In the genomic region with DNA sequence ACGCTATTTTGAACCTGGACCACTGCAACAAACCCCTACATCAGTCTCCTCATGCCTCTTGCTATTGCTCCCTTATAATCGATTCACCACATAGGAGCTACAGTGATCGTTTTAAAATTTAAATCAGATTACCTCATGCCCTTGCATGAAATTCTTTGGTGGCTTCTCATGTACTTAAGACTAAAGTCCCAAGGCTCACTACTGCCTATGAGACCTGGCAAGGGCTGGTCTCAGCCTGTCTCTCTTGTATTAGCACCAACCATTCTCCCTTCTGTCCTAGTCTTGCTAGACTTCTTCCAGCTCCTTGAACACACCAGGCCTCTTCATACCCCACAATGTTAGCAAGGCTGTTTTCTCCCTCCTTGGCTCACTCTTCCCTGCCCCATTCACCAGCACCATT, we compare ENCODE assay signal across 27 cellular contexts. TPM values are rescaled to one million over a fixed set of nuclear protein-coding genes. Genes with fewer than 3 reads are reported as not detected.
DNase-seq lines count a peak whose midpoint lies in the region; ATAC-seq and TF ChIP-seq lines count a peak whose summit lies in the region.
"Had no signal": no experiment of that assay in that cellular context is flagged by ENCODE, and none has a peak within 500 bp of the region (broad histone marks: within the 10 kb centered on the region; RNA-seq: fewer than 3 reads in every experiment).

No MANE protein-coding gene starts in this region.

- H3K27ac ChIP-seq in duodenal mucosa (ENCODE audit: low read depth, low read length) (peak overlapping the region; percentile 0), mucosa of rectum (ENCODE audit: low read depth in 2 of 2, low read length in 2 of 2) (peak overlapping the region; percentile 32 to 76)
- H3K27ac ChIP-seq: brain microvascular endothelial cell, SJSA1, upper lobe of right lung, WERI-Rb-1 had no signal

- H3K36me3 Mint-ChIP-seq in activated naive CD4-positive, alpha-beta T cell treated with anti-CD3 and anti-CD28 coated beads, Interleukin-2, amount 10 ng/mL, durations not matched to agents 7 days and 5 days = peaks cover 45% of the 10 kb centered on the region
- H3K36me3 Mint-ChIP-seq in activated naive CD4-positive, alpha-beta T cell treated with anti-CD3 and anti-CD28 coated beads for 36 hours (ENCODE audit: low read depth) = peaks cover 33% of the 10 kb centered on the region
- peaks cover 25% of the 10 kb centered on the region for H3K36me3 Mint-ChIP-seq in type B pancreatic cell

- no peak for ATAC-seq in omental fat pad (ENCODE audit: low FRiP score)
- ATAC-seq: GM23338; left ventricle myocardium superior; naive thymus-derived CD8-positive, alpha-beta T cell; stimulated activated effector memory CD8-positive, alpha-beta T cell treated with anti-CD3 and anti-CD28 coated beads, Interleukin-12 subunit alpha, Interleukin-12 subunit beta, amount 100 ng/mL, for 72 hours had no signal

- H3K4me3 Mint-ChIP-seq in activated naive CD4-positive, alpha-beta T cell treated with anti-CD3 and anti-CD28 coated beads, Interleukin-2, amount 10 ng/mL, durations not matched to agents 7 days and 5 days = no peak overlapping the region
- H3K4me3 Mint-ChIP-seq in activated naive CD4-positive, alpha-beta T cell treated with anti-CD3 and anti-CD28 coated beads for 36 hours = no peak overlapping the region
- no peak overlapping the region for H3K4me3 Mint-ChIP-seq in type B pancreatic cell
- H3K4me3 Mint-ChIP-seq: CD14-positive monocyte; GM23338; HFFc6; naive thymus-derived CD8-positive, alpha-beta T cell; stimulated activated effector memory CD8-positive, alpha-beta T cell treated with anti-CD3 and anti-CD28 coated beads, Interleukin-12 subunit alpha, Interleukin-12 subunit beta, amount 100 ng/mL, for 72 hours had no signal

- H3K27me3 Mint-ChIP-seq in activated naive CD4-positive, alpha-beta T cell treated with anti-CD3 and anti-CD28 coated beads, Interleukin-2, amount 10 ng/mL, durations not matched to agents 7 days and 5 days = no peaks in the 10 kb centered on the region
- H3K27me3 Mint-ChIP-seq in activated naive CD4-positive, alpha-beta T cell treated with anti-CD3 and anti-CD28 coated beads for 36 hours (ENCODE audit: low read depth) = no peaks in the 10 kb centered on the region
- H3K27me3 Mint-ChIP-seq in type B pancreatic cell = no peaks in the 10 kb centered on the region
- H3K27me3 Mint-ChIP-seq: naive thymus-derived CD8-positive, alpha-beta T cell had no signal

- peaks cover 27 to 64% of the 10 kb centered on the region in 2 donors for H3K4me1 ChIP-seq in duodenal mucosa (ENCODE audit: control insufficient read depth in 1 of 2, insufficient read depth in 2 of 2, low read length in 2 of 2)
- H3K4me1 ChIP-seq in mucosa of rectum (ENCODE audit: control insufficient read depth in 2 of 2, insufficient read depth in 2 of 2, low read length in 2 of 2) = peaks cover 15 to 37% of the 10 kb centered on the region in 2 donors
- H3K4me1 ChIP-seq: SJSA1 had no signal

- peaks cover 17 to 39% of the 10 kb centered on the region in 2 donors for H3K36me3 ChIP-seq in duodenal mucosa (ENCODE audit: control insufficient read depth in 1 of 2, insufficient read depth in 2 of 2, low read length in 2 of 2)
- H3K36me3 ChIP-seq in mucosa of rectum (ENCODE audit: control insufficient read depth in 2 of 2, insufficient read depth in 2 of 2, low read length in 2 of 2) = peaks cover 25 to 26% of the 10 kb centered on the region in 2 donors

- CTCF ChIA-PET in activated naive CD4-positive, alpha-beta T cell treated with anti-CD3 and anti-CD28 coated beads, Interleukin-2, amount 10 ng/mL, durations not matched to agents 7 days and 5 days (lab: Charles Lee) = no interaction called here
- CTCF ChIA-PET in activated naive CD4-positive, alpha-beta T cell treated with anti-CD3 and anti-CD28 coated beads for 36 hours (lab: Charles Lee) = no interaction called here

- H3K4me3 ChIP-seq in duodenal mucosa (ENCODE audit: low read depth in 1 of 2, low read length in 2 of 2) (peak overlapping the region; percentile 40 to 44), mucosa of rectum (ENCODE audit: low read length in 2 of 2) (peak overlapping the region in 1 of 2 donors; percentile 14)
- H3K4me3 ChIP-seq: GM23338, SJSA1, upper lobe of right lung had no signal

- no peak for DNase-seq in activated naive CD4-positive, alpha-beta T cell treated with anti-CD3 and anti-CD28 coated beads, Interleukin-2, amount 10 ng/mL, durations not matched to agents 7 days and 5 days
- no peak for DNase-seq in activated naive CD4-positive, alpha-beta T cell treated with anti-CD3 and anti-CD28 coated beads for 36 hours
- DNase-seq in type B pancreatic cell (ENCODE audit: extremely low spot score, unreplicated experiment) (no peak), omental fat pad (ENCODE audit: low spot score) (no peak), activated gamma-delta T cell (lab: John Stamatoyannopoulos, UW) (no peak), NCI-H510A treated with DMSO at 0.1 percent for 48 hours (lab: John Stamatoyannopoulos, UW) (no peak)
- DNase-seq: activated CD4-positive, alpha-beta T cell treated with anti-CD3 and anti-CD28 coated beads for 48 hours; activated naive CD4-positive, alpha-beta T cell; activated T-cell treated with anti-CD3 and anti-CD28 coated beads, Interleukin-2, amount 50 U/mL, for 1 hour; brain microvascular endothelial cell; effector CD4-positive, alpha-beta T cell; HFFc6; IMR-90; left ventricle myocardium superior; naive thymus-derived CD8-positive, alpha-beta T cell; NCI-H2107; NCI-H748 treated with DMSO at 0.1 percent for 48 hours; occipital lobe; T1000; upper lobe of right lung; WERI-Rb-1 had no signal

- peaks cover 31% of the 10 kb centered on the region for H3K4me1 Mint-ChIP-seq in activated naive CD4-positive, alpha-beta T cell treated with anti-CD3 and anti-CD28 coated beads, Interleukin-2, amount 10 ng/mL, durations not matched to agents 7 days and 5 days
- H3K4me1 Mint-ChIP-seq in activated naive CD4-positive, alpha-beta T cell treated with anti-CD3 and anti-CD28 coated beads for 36 hours (ENCODE audit: low read depth) = peaks cover 32% of the 10 kb centered on the region
- H3K4me1 Mint-ChIP-seq in type B pancreatic cell (ENCODE audit: unreplicated experiment) = peaks cover 29% of the 10 kb centered on the region
- H3K4me1 Mint-ChIP-seq: GM23338 had no signal

- H3K27me3 ChIP-seq in duodenal mucosa (ENCODE audit: control insufficient read depth in 1 of 2, insufficient read depth in 2 of 2, low read length in 2 of 2) = no peaks in the 10 kb centered on the region
- no peaks in the 10 kb centered on the region for H3K27me3 ChIP-seq in mucosa of rectum (ENCODE audit: control insufficient read depth in 2 of 2, insufficient read depth in 2 of 2, low read length in 2 of 2)
- H3K27me3 ChIP-seq: brain microvascular endothelial cell, SJSA1, upper lobe of right lung had no signal

- H3K27ac Mint-ChIP-seq in activated naive CD4-positive, alpha-beta T cell treated with anti-CD3 and anti-CD28 coated beads, Interleukin-2, amount 10 ng/mL, durations not matched to agents 7 days and 5 days = peak overlapping the region; percentile 13
- H3K27ac Mint-ChIP-seq in activated naive CD4-positive, alpha-beta T cell treated with anti-CD3 and anti-CD28 coated beads for 36 hours = no peak overlapping the region
- H3K27ac Mint-ChIP-seq in type B pancreatic cell = peak overlapping the region; percentile 90
- H3K27ac Mint-ChIP-seq: GM23338; HFFc6; stimulated activated effector memory CD8-positive, alpha-beta T cell treated with anti-CD3 and anti-CD28 coated beads, Interleukin-12 subunit alpha, Interleukin-12 subunit beta, amount 100 ng/mL, for 72 hours had no signal

- H3K9me3 ChIP-seq in duodenal mucosa (ENCODE audit: control insufficient read depth in 1 of 2, low read length in 2 of 2) (no peaks in the 10 kb centered on the region), mucosa of rectum (ENCODE audit: control insufficient read depth in 2 of 2, low read length in 2 of 2) (no peaks in the 10 kb centered on the region)
- H3K9me3 ChIP-seq: SJSA1, upper lobe of right lung had no signal

- intact Hi-C loops in activated naive CD4-positive, alpha-beta T cell treated with anti-CD3 and anti-CD28 coated beads for 36 hours (cut with micrococcal nuclease) = no loop called here

- H3K9ac ChIP-seq in duodenal mucosa (ENCODE audit: low read depth in 1 of 2, low read length in 2 of 2) = peak overlapping the region in 1 of 2 donors; percentile 19
- H3K9ac ChIP-seq in mucosa of rectum (ENCODE audit: low read depth in 1 of 2, low read length in 2 of 2) = no peak overlapping the region

- TF ChIP-seq CTCF in type B pancreatic cell (conservative IDR thresholded peaks at IDR 0.05) = no peak
- TF ChIP-seq CTCF in omental fat pad (IDR thresholded peaks at IDR 0.05) = no peak

- H3K9me3 Mint-ChIP-seq in activated naive CD4-positive, alpha-beta T cell treated with anti-CD3 and anti-CD28 coated beads, Interleukin-2, amount 10 ng/mL, durations not matched to agents 7 days and 5 days = no peaks in the 10 kb centered on the region
- H3K9me3 Mint-ChIP-seq in activated naive CD4-positive, alpha-beta T cell treated with anti-CD3 and anti-CD28 coated beads for 36 hours = no peaks in the 10 kb centered on the region
- H3K9me3 Mint-ChIP-seq in type B pancreatic cell = no peaks in the 10 kb centered on the region
- H3K9me3 Mint-ChIP-seq: CD14-positive monocyte; GM23338; HFFc6; naive thymus-derived CD8-positive, alpha-beta T cell; stimulated activated effector memory CD8-positive, alpha-beta T cell treated with anti-CD3 and anti-CD28 coated beads, Interleukin-12 subunit alpha, Interleukin-12 subunit beta, amount 100 ng/mL, for 72 hours had no signal

RNA-seq across cellular contexts. Expression of gene GNPAT, which starts 6.5 kb away (rescaled TPM):
- 10 to 100 TPM; 60.4 to 62.0 TPM for total RNA-seq in activated naive CD4-positive, alpha-beta T cell treated with anti-CD3 and anti-CD28 coated beads for 36 hours
- total RNA-seq in type B pancreatic cell (ENCODE audit: low replicate concordance) (39.7 and 54.3 TPM in 2 replicates), omental fat pad (10 to 100 TPM; 25.9 to 40.8 (median 34.2) TPM)
